8 cellular contexts compared by ENCODE assay signal in genomic region chr1:58885998-58886397, GRCh38.
A peak's percentile ranks its signal among the peaks of the same experiment; 100 is the strongest.
DNase-seq lines count a peak whose midpoint lies in the region; ATAC-seq and TF ChIP-seq lines count a peak whose summit lies in the region.

No MANE protein-coding gene starts in this region.

- H3K27ac ChIP-seq in suprapubic skin (peak overlapping the region; percentile 84), neuronal stem cell (replicated peaks; ENCODE audit: low read length) (no peak overlapping the region)

- peaks cover 38% of the 10 kb centered on the region for H3K4me1 Mint-ChIP-seq in activated naive CD8-positive, alpha-beta T cell treated with anti-CD3 and anti-CD28 coated beads, Interleukin-2, amount 50 U/mL, for 24 hours
- peaks cover 49 to 64% of the 10 kb centered on the region in 2 donors for H3K4me1 Mint-ChIP-seq in immature natural killer cell

- no peak overlapping the region for H4K91ac ChIP-seq in neuronal stem cell (ENCODE audit: low read depth, low read length, poor library complexity)

- no peak for TF ChIP-seq POLR2A in suprapubic skin (IDR thresholded peaks at IDR 0.05)

- H3K4ac ChIP-seq in neuronal stem cell (ENCODE audit: low read length), result no peak overlapping the region

- H3K9me3 Mint-ChIP-seq in activated naive CD8-positive, alpha-beta T cell treated with anti-CD3 and anti-CD28 coated beads, Interleukin-2, amount 50 U/mL, for 24 hours, result no peaks in the 10 kb centered on the region
- H3K9me3 Mint-ChIP-seq in immature natural killer cell, result no peaks in the 10 kb centered on the region

- H3K4me2 ChIP-seq in neuronal stem cell (ENCODE audit: insufficient read depth, low read length, poor library complexity, severe bottlenecking), result no peak overlapping the region

- no peak overlapping the region for H2BK5ac ChIP-seq in neuronal stem cell (ENCODE audit: low read length)

- H4K8ac ChIP-seq in neuronal stem cell (ENCODE audit: low read depth, low read length), result no peak overlapping the region

- TF ChIP-seq EP300 in suprapubic skin (IDR thresholded peaks at IDR 0.05), result no peak

- H3K14ac ChIP-seq in neuronal stem cell (ENCODE audit: low read length), result no peak overlapping the region

- H3K79me1 ChIP-seq in neuronal stem cell (ENCODE audit: low read depth, low read length), result no peaks in the 10 kb centered on the region

- no peak overlapping the region for H3K9ac ChIP-seq in neuronal stem cell (ENCODE audit: low read depth, low read length, poor library complexity)

- no peaks in the 10 kb centered on the region for H3K27me3 Mint-ChIP-seq in activated naive CD8-positive, alpha-beta T cell treated with anti-CD3 and anti-CD28 coated beads, Interleukin-2, amount 50 U/mL, for 24 hours
- H3K27me3 Mint-ChIP-seq in immature natural killer cell (ENCODE audit: low read depth in 3 of 3), result peaks cover 0 to 2% (median 2%) of the 10 kb centered on the region in 3 donors

- H3K27me3 ChIP-seq in suprapubic skin (no peaks in the 10 kb centered on the region), neuronal stem cell (ENCODE audit: control insufficient read depth in 3 of 3, insufficient read depth in 3 of 3, low read depth in 1 of 3, low read length in 3 of 3) (no peaks in the 10 kb centered on the region)

- H3K4me3 ChIP-seq in suprapubic skin (no peak overlapping the region), neuronal stem cell (ENCODE audit: low read length in 2 of 2) (no peak overlapping the region)

- peak overlapping the region; percentile 7 for H3K27ac Mint-ChIP-seq in activated naive CD8-positive, alpha-beta T cell treated with anti-CD3 and anti-CD28 coated beads, Interleukin-2, amount 50 U/mL, for 24 hours
- peak overlapping the region; percentile 52 to 83 (median 64) for H3K27ac Mint-ChIP-seq in immature natural killer cell

- no peak overlapping the region for H3K18ac ChIP-seq in neuronal stem cell (ENCODE audit: low read length)

- peak; percentile 6 to 17 for DNase-seq in activated CD4-positive, alpha-beta T cell treated with anti-CD3 and anti-CD28 coated beads for 4 hours
- no peak for DNase-seq in activated CD4-positive, alpha-beta T cell treated with anti-CD3 and anti-CD28 coated beads, Interleukin-2, amount 50 U/mL, for 4 hours
- DNase-seq in activated naive CD8-positive, alpha-beta T cell treated with anti-CD3 and anti-CD28 coated beads, Interleukin-2, amount 50 U/mL, for 24 hours, result no peak
- DNase-seq in immature natural killer cell (peak; percentile 42 to 57 (median 53)), suprapubic skin (ENCODE audit: low spot score in 2 of 2) (no peak), NCI-H1436 (lab: John Stamatoyannopoulos, UW) (no peak), COLO668 (lab: John Stamatoyannopoulos, UW; ENCODE audit: unreplicated experiment) (no peak), neuronal stem cell (ENCODE audit: low spot score) (no peak)

- H3K36me3 Mint-ChIP-seq in activated naive CD8-positive, alpha-beta T cell treated with anti-CD3 and anti-CD28 coated beads, Interleukin-2, amount 50 U/mL, for 24 hours (ENCODE audit: low read depth), result no peaks in the 10 kb centered on the region
- H3K36me3 Mint-ChIP-seq in immature natural killer cell, result peaks cover 0 to 16% (median under 1%) of the 10 kb centered on the region in 3 donors

- H2AFZ ChIP-seq in neuronal stem cell (ENCODE audit: low read length), result no peak overlapping the region

- H2BK12ac ChIP-seq in neuronal stem cell (ENCODE audit: low read length), result no peak overlapping the region

- no peak overlapping the region for H3K23ac ChIP-seq in neuronal stem cell (ENCODE audit: low read depth, low read length, poor library complexity)

- H3K9me3 ChIP-seq in suprapubic skin (no peaks in the 10 kb centered on the region), neuronal stem cell (replicated peaks in 1 of 2; ENCODE audit: control insufficient read depth in 2 of 2, insufficient read depth in 1 of 2, low read depth in 1 of 2, low read length in 2 of 2) (no peaks in the 10 kb centered on the region)

- no peak overlapping the region for H3K4me3 Mint-ChIP-seq in activated naive CD8-positive, alpha-beta T cell treated with anti-CD3 and anti-CD28 coated beads, Interleukin-2, amount 50 U/mL, for 24 hours
- peak overlapping the region; percentile 38 to 74 (median 73) for H3K4me3 Mint-ChIP-seq in immature natural killer cell

- H2AK5ac ChIP-seq in neuronal stem cell (ENCODE audit: low read depth, low read length), result no peak overlapping the region

- H3K4me1 ChIP-seq in suprapubic skin (peaks cover 50% of the 10 kb centered on the region), neuronal stem cell (ENCODE audit: control insufficient read depth in 2 of 2, insufficient read depth in 1 of 2, low read depth in 1 of 2, low read length in 2 of 2) (peaks cover 2 to 6% of the 10 kb centered on the region in 2 donors)

- TF ChIP-seq CTCF in suprapubic skin (IDR thresholded peaks at IDR 0.05), result no peak

- H2BK15ac ChIP-seq in neuronal stem cell (ENCODE audit: low read length), result no peak overlapping the region

- 44% methylated on average over 5 of the region's 5 CpGs for WGBS in suprapubic skin
- WGBS in neuronal stem cell (ENCODE audit: extremely low coverage in 2 of 2, insufficient read length in 2 of 2, insufficient replicate concordance in 1 of 2), 2 donors, result no CpG with 5 or more reads among the region's 5 CpGs

- no peak overlapping the region for H2BK120ac ChIP-seq in neuronal stem cell (ENCODE audit: low read depth, low read length)

- peak; percentile 18 for ATAC-seq in activated naive CD8-positive, alpha-beta T cell treated with anti-CD3 and anti-CD28 coated beads, Interleukin-2, amount 50 U/mL, for 24 hours

- H3K36me3 ChIP-seq in suprapubic skin, result no peaks in the 10 kb centered on the region
- no peaks in the 10 kb centered on the region for H3K36me3 ChIP-seq in neuronal stem cell (replicated peaks in 1 of 2; ENCODE audit: control insufficient read depth in 2 of 2, insufficient read depth in 2 of 2, low read length in 2 of 2)

Comparison
In these comparisons a context has a peak if more than half of its experiments do, and no peak if none do; other contexts are left out.
1. DNase-seq: peak in activated CD4-positive, alpha-beta T cell treated with anti-CD3 and anti-CD28 coated beads for 4 hours (2 of 2) and immature natural killer cell (3 of 3); none in activated CD4-positive, alpha-beta T cell treated with anti-CD3 and anti-CD28 coated beads, Interleukin-2, amount 50 U/mL, for 4 hours (0 of 2), activated naive CD8-positive, alpha-beta T cell treated with anti-CD3 and anti-CD28 coated beads, Interleukin-2, amount 50 U/mL, for 24 hours (single experiment), suprapubic skin (0 of 2), NCI-H1436 (single experiment), COLO668 (single experiment) and neuronal stem cell (single experiment).